ENCODE assay signal across 16 cellular contexts in genomic region chr1:36367798-36368197, GRCh38. TPM values are rescaled to one million over a fixed set of nuclear protein-coding genes. Genes with fewer than 3 reads are reported as not detected.
DNase-seq lines count a peak whose midpoint lies in the region; ATAC-seq and TF ChIP-seq lines count a peak whose summit lies in the region.
"Had no signal": no experiment of that assay in that cellular context is flagged by ENCODE, and none has a peak within 500 bp of the region (broad histone marks: within the 10 kb centered on the region; RNA-seq: fewer than 3 reads in every experiment).

No MANE protein-coding gene starts in this region.

- peaks cover 0 to 2% (median 0%) of the 10 kb centered on the region in 3 donors for H3K27me3 Mint-ChIP-seq in immature natural killer cell (ENCODE audit: low read depth in 3 of 3)

- TF ChIP-seq EP300 in upper lobe of left lung (IDR thresholded peaks at IDR 0.05) = no peak

- no peaks in the 10 kb centered on the region for H3K36me3 Mint-ChIP-seq in immature natural killer cell

- peaks cover 51 to 60% of the 10 kb centered on the region in 2 donors for H3K4me1 Mint-ChIP-seq in immature natural killer cell

- H3K27me3 ChIP-seq in right cardiac atrium (ENCODE audit: control insufficient read depth, insufficient read depth) (no peaks in the 10 kb centered on the region), upper lobe of left lung (no peaks in the 10 kb centered on the region)
- H3K27me3 ChIP-seq: BE2C had no signal

- H3K4me3 Mint-ChIP-seq in immature natural killer cell = no peak overlapping the region

- DNase-seq in right cardiac atrium = peak in 2 of 3 donors; percentile 6 to 40
- DNase-seq in left cardiac atrium = no peak
- no peak for DNase-seq in immature natural killer cell
- no peak for DNase-seq in upper lobe of left lung
- no peak for DNase-seq in effector CD8-positive, alpha-beta T cell (lab: John Stamatoyannopoulos, UW)
- no peak for DNase-seq in nucleus accumbens (lab: John Stamatoyannopoulos, UW)
- no peak for DNase-seq in NCI-H1105 (lab: John Stamatoyannopoulos, UW)
- DNase-seq: BE2C; KG1; NCI-H1092 treated with DMSO at 0.1 percent for 48 hours; NCI-H2227 treated with DMSO at 0.1 percent for 48 hours; stimulated activated CD4-positive, alpha-beta T cell treated with anti-CD3 and anti-CD28 coated beads, Interleukin-12 subunit alpha, Interleukin-12 subunit beta, amount 100 ng/mL, for 4 hours had no signal

- ATAC-seq in right cardiac atrium (no peak), left cardiac atrium (no peak), upper lobe of left lung (ENCODE audit: low FRiP score in 2 of 2) (no peak)

- H3K4me3 ChIP-seq in right cardiac atrium (ENCODE audit: low read length) = no peak overlapping the region
- H3K4me3 ChIP-seq in upper lobe of left lung = no peak overlapping the region
- H3K4me3 ChIP-seq: lung had no signal

- intact Hi-C loops in right cardiac atrium (cut with DNase I) (no loop called here), left cardiac atrium (cut with DNase I) (no loop called here)

- 91% methylated on average over 4 of the region's 4 CpGs for WGBS in right cardiac atrium
- 87 to 90% methylated on average over 4 of the region's 4 CpGs for WGBS in upper lobe of left lung, 2 donors

- H3K27ac ChIP-seq in right cardiac atrium (ENCODE audit: low read length) (no peak overlapping the region), VCaP (peak overlapping the region; percentile 57), upper lobe of left lung (peak overlapping the region in 3 of 4 donors; percentile 8 to 78 (median 73))
- H3K27ac ChIP-seq: HL-60, parathyroid adenoma had no signal

- H3K4me1 ChIP-seq in right cardiac atrium (ENCODE audit: control insufficient read depth, insufficient read depth, low read length) (peaks cover 10% of the 10 kb centered on the region), upper lobe of left lung (peaks cover 39 to 62% (median 54%) of the 10 kb centered on the region in 4 donors)

- no peaks in the 10 kb centered on the region for H3K9me3 Mint-ChIP-seq in immature natural killer cell

- H3K27ac Mint-ChIP-seq in immature natural killer cell = peak overlapping the region; percentile 29 to 84 (median 68)

- TF ChIP-seq CTCF in VCaP (conservative IDR thresholded peaks at IDR 0.05) (no peak), upper lobe of left lung (IDR thresholded peaks at IDR 0.05) (no peak)

- TF ChIP-seq POLR2A in upper lobe of left lung (IDR thresholded peaks at IDR 0.05) = no peak

- no peaks in the 10 kb centered on the region for H3K9me3 ChIP-seq in right cardiac atrium (ENCODE audit: control insufficient read depth, low read length)
- H3K9me3 ChIP-seq in upper lobe of left lung = no peaks in the 10 kb centered on the region
- H3K9me3 ChIP-seq: BE2C had no signal

- H3K36me3 ChIP-seq in upper lobe of left lung = peaks cover 0 to 12% (median 6%) of the 10 kb centered on the region in 4 donors
- H3K36me3 ChIP-seq: BE2C had no signal

RNA-seq across cellular contexts. Expression of gene STK40, which starts 17.9 kb away (rescaled TPM):
- total RNA-seq in right cardiac atrium (10 to 100 TPM; 66.7 to 85.0 (median 73.7) TPM), left cardiac atrium (10 to 100 TPM; 69.2 to 77.8 TPM), upper lobe of left lung (100 to 1,000 TPM in 1 of 6 donors, 10 to 100 TPM in 5; 26.2 to 100 (median 69.1) TPM)
- polyA plus RNA-seq in right cardiac atrium (54.8 TPM), immature natural killer cell (100 to 1,000 TPM in 1 of 3 donors, 10 to 100 TPM in 2; 43.3 to 101 (median 61.5) TPM)

RNA-seq across cellular contexts. Expression of gene LSM10, which starts 29.9 kb away (rescaled TPM):
- total RNA-seq in right cardiac atrium (10 to 100 TPM; 70.9 to 76.4 (median 73.5) TPM), left cardiac atrium (10 to 100 TPM; 59.2 to 63.9 TPM), upper lobe of left lung (10 to 100 TPM; 19.1 to 54.6 (median 35.8) TPM)
- polyA plus RNA-seq in right cardiac atrium (121 TPM), immature natural killer cell (100 to 1,000 TPM; 156 to 181 (median 164) TPM)

RNA-seq across cellular contexts. Expression of gene EVA1B, which starts 44.4 kb away (rescaled TPM):
- total RNA-seq in right cardiac atrium (10 to 100 TPM; 11.5 to 14.0 (median 13.1) TPM), left cardiac atrium (10 to 100 TPM; 15.6 to 16.7 TPM), upper lobe of left lung (10 to 100 TPM; 24.3 to 97.9 (median 36.6) TPM)
- polyA plus RNA-seq in right cardiac atrium (17.4 TPM), immature natural killer cell (10 to 100 TPM in 2 of 3 donors, 1 to 10 TPM in 1; 8.8 to 29.2 (median 11.1) TPM)

Comparison
In these comparisons a context has a peak if more than half of its experiments do, and no peak if none do; other contexts are left out.
1. DNase-seq: peak in right cardiac atrium (2 of 3); none in left cardiac atrium (single experiment), immature natural killer cell (0 of 3), upper lobe of left lung (0 of 2), effector CD8-positive, alpha-beta T cell (single experiment), nucleus accumbens (0 of 56) and NCI-H1105 (single experiment).